Comparison of ENCODE assay signal across 9 cellular contexts in the genomic region with DNA sequence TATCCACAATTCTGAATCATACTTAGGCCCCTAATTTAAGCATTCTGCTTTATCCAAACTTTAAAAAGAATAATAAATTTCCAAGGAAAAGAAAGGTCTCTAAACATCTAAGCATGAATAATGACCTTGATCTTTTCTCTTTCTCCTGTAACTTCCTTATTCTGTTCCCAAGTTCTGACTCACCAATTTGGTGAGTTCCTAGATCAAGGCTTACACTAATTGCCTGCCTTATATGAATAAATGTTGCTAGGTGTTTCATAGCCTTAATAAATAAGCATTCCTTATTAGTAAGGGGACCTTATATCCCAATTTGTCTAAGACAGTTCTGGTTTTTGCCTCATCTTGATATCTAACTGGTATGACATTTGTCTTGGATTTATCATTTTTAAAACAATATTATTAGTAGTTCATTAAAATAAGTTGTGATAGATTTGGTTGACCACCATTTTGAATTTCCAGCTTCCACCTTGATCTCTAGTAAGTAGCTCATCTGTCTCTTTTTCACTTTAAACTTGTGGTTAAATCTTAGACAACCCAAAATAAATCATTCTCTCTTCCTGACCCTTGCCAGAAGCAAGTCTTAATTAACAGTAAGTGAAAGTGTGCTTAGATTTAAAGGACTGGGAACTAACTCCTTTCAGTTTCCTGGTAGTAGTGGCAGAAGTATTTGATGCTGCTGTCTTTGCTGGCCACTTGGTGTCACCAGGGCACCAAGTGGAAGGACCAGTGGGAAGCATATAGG.
DNase-seq lines count a peak whose midpoint lies in the region; ATAC-seq and TF ChIP-seq lines count a peak whose summit lies in the region.
"Had no signal": no experiment of that assay in that cellular context is flagged by ENCODE, and none has a peak within 500 bp of the region (broad histone marks: within the 10 kb centered on the region; RNA-seq: fewer than 3 reads in every experiment).

No MANE protein-coding gene starts in this region.

- no peak overlapping the region for H3K9ac ChIP-seq in skeletal muscle tissue (ENCODE audit: low read depth in 1 of 3, low read length in 3 of 3)

- DNase-seq in DMS153 treated with DMSO at 0.1 percent for 48 hours (lab: John Stamatoyannopoulos, UW; ENCODE audit: unreplicated experiment), result peak; percentile 3
- DNase-seq in DMS153 (lab: John Stamatoyannopoulos, UW), result no peak
- no peak for DNase-seq in Panc1 (ENCODE audit: low read depth, low spot score)
- DNase-seq in foreskin keratinocyte, result no peak
- DNase-seq in aorta, result no peak
- DNase-seq in activated naive CD8-positive, alpha-beta T cell treated with anti-CD3 and anti-CD28 coated beads for 36 hours, result no peak
- no peak for DNase-seq in GF-D8 (lab: John Stamatoyannopoulos, UW)
- DNase-seq: NK-92 treated with Interleukin-12 subunit alpha and Interleukin-12 subunit beta, amount 100 ng/mL, for 24 hours had no signal

- H3K27ac Mint-ChIP-seq in activated naive CD8-positive, alpha-beta T cell treated with anti-CD3 and anti-CD28 coated beads for 36 hours, result no peak overlapping the region

- no peaks in the 10 kb centered on the region for H3K9me3 ChIP-seq in Panc1 (ENCODE audit: control insufficient read depth, insufficient read depth, low read depth, low read length)
- H3K9me3 ChIP-seq in skeletal muscle tissue (ENCODE audit: control insufficient read depth in 3 of 3, low read length in 3 of 3), result no peaks in the 10 kb centered on the region
- no peaks in the 10 kb centered on the region for H3K9me3 ChIP-seq in aorta (ENCODE audit: control insufficient read depth, low read length)

- no peaks in the 10 kb centered on the region for H3K36me3 ChIP-seq in Panc1 (ENCODE audit: control insufficient read depth, insufficient read depth, low read length)
- no peaks in the 10 kb centered on the region for H3K36me3 ChIP-seq in skeletal muscle tissue (ENCODE audit: control insufficient read depth in 3 of 3, insufficient read depth in 3 of 3, low read length in 3 of 3)
- no peaks in the 10 kb centered on the region for H3K36me3 ChIP-seq in aorta (ENCODE audit: control insufficient read depth in 1 of 2, insufficient read depth in 2 of 2, low read length in 1 of 2)

- POLR2A ChIA-PET in Panc1 (lab: Charles Lee), result no interaction called here

- ATAC-seq in Panc1 (no peak; the same call in 1 of the 2 replicates), foreskin keratinocyte (no peak), aorta (ENCODE audit: low FRiP score) (no peak)

- BruUV-seq in Panc1 (replicated peaks; lab: Mats Ljungman, UMichigan), result no TSS peak

- peaks cover 7% of the 10 kb centered on the region for H3K36me3 Mint-ChIP-seq in activated naive CD8-positive, alpha-beta T cell treated with anti-CD3 and anti-CD28 coated beads for 36 hours

- H3K27ac ChIP-seq in Panc1 (ENCODE audit: low read length), result no peak overlapping the region
- no peak overlapping the region for H3K27ac ChIP-seq in foreskin keratinocyte
- H3K27ac ChIP-seq in skeletal muscle tissue (ENCODE audit: low read depth, low read length), result peak overlapping the region; percentile 65
- no peak overlapping the region for H3K27ac ChIP-seq in aorta (ENCODE audit: low read depth in 1 of 2, low read length in 2 of 2)

- CTCF ChIA-PET in Panc1 (lab: Charles Lee), result no interaction called here

- intact Hi-C loops in Panc1 (cut with micrococcal nuclease; ENCODE audit: unreplicated experiment) (no loop called here), aorta (cut with DNase I) (no loop called here)

- TF ChIP-seq CTCF in Panc1 (IDR thresholded peaks at IDR 0.05) (peak; percentile 45; the same call in 1 of the 2 replicates), foreskin keratinocyte (conservative IDR thresholded peaks at IDR 0.05) (peak; percentile 41)

- H3K4me1 ChIP-seq in Panc1 (ENCODE audit: control insufficient read depth, insufficient read depth, low read length) (no peaks in the 10 kb centered on the region), foreskin keratinocyte (peaks cover 25% of the 10 kb centered on the region), skeletal muscle tissue (ENCODE audit: control insufficient read depth in 3 of 3, insufficient read depth in 3 of 3, low read length in 3 of 3) (peaks cover 7 to 12% (median 9%) of the 10 kb centered on the region in 3 donors), aorta (ENCODE audit: control insufficient read depth in 1 of 2, insufficient read depth in 2 of 2, low read length in 2 of 2) (peaks cover 2 to 3% of the 10 kb centered on the region in 2 donors)

- H3K27me3 ChIP-seq in Panc1 (ENCODE audit: control insufficient read depth, insufficient read depth, low read length), result no peaks in the 10 kb centered on the region
- no peaks in the 10 kb centered on the region for H3K27me3 ChIP-seq in foreskin keratinocyte
- H3K27me3 ChIP-seq in skeletal muscle tissue (ENCODE audit: control insufficient read depth in 3 of 3, insufficient read depth in 3 of 3, low read length in 3 of 3), result no peaks in the 10 kb centered on the region
- no peaks in the 10 kb centered on the region for H3K27me3 ChIP-seq in aorta (ENCODE audit: control insufficient read depth in 1 of 2, insufficient read depth in 2 of 2, low read length in 1 of 2)

- H3K27me3 Mint-ChIP-seq in activated naive CD8-positive, alpha-beta T cell treated with anti-CD3 and anti-CD28 coated beads for 36 hours, result no peaks in the 10 kb centered on the region

- H3K9me3 Mint-ChIP-seq in activated naive CD8-positive, alpha-beta T cell treated with anti-CD3 and anti-CD28 coated beads for 36 hours, result no peaks in the 10 kb centered on the region

- no peak overlapping the region for H3K4me3 ChIP-seq in Panc1 (ENCODE audit: low read depth in 2 of 2, low read length in 2 of 2)
- H3K4me3 ChIP-seq in skeletal muscle tissue (ENCODE audit: low read length in 3 of 3), result no peak overlapping the region
- no peak overlapping the region for H3K4me3 ChIP-seq in aorta (ENCODE audit: low read length in 2 of 2)

- in situ Hi-C loops in Panc1 (cut with HindIII; ENCODE audit: low pct_unique_long_range_greater_than_20kb, low sequenced_read_pairs), result no loop called here

- peaks cover 18% of the 10 kb centered on the region for H3K4me1 Mint-ChIP-seq in activated naive CD8-positive, alpha-beta T cell treated with anti-CD3 and anti-CD28 coated beads for 36 hours

- no peak overlapping the region for H3K4me3 Mint-ChIP-seq in activated naive CD8-positive, alpha-beta T cell treated with anti-CD3 and anti-CD28 coated beads for 36 hours
